15 cellular contexts compared by ENCODE assay signal in the genomic region with DNA sequence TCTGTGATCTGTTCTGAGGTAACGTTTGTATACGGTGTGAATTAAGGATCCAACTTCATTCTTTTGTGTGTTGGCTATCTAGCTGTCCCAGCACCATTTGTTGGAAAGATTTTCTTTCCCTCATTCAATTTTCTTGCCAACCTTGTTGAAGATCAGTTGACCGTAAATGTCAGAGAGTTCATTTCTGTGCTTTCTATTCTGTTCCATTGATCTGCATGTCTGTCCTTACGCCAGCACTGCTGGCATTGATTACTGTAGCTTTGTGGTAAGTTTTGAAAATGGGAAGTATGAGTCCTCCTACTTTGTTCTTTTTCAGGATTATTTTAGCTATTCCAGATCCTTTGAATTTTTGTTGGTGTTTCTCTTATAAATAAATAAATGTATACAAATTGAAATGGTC.
DNase-seq lines count a peak whose midpoint lies in the region; ATAC-seq, FAIRE-seq and TF ChIP-seq lines count a peak whose summit lies in the region.
"Had no signal": no experiment of that assay in that cellular context is flagged by ENCODE, and none has a peak within 500 bp of the region (broad histone marks: within the 10 kb centered on the region; RNA-seq: fewer than 3 reads in every experiment).

No MANE protein-coding gene starts in this region.

- H3K36me3 Mint-ChIP-seq in MCF 10A (ENCODE audit: insufficient read depth, unreplicated experiment) = peaks cover 51% of the 10 kb centered on the region

- CTCF ChIA-PET in MCF 10A (lab: Yijun Ruan, JAX) = interaction anchor here (1.0 kb wide), 1 partner anchor 9 kb away, joined by 3 read pairs; no protein-coding TSS in a partner anchor

- BruUV-seq in MCF 10A (replicated peaks; lab: Mats Ljungman, UMichigan) = no TSS peak

- intact Hi-C loops in MCF 10A (cut with micrococcal nuclease) = no loop called here

- H3K4me1 Mint-ChIP-seq in MCF 10A (ENCODE audit: insufficient read depth, unreplicated experiment) = no peaks in the 10 kb centered on the region

- no peak overlapping the region for H3K27ac Mint-ChIP-seq in MCF 10A (ENCODE audit: low read depth, unreplicated experiment)
- H3K27ac Mint-ChIP-seq: HFFc6 had no signal

- H3K36me3 ChIP-seq in BE2C = no peaks in the 10 kb centered on the region

- H3K4me3 ChIP-seq in AG10803 (ENCODE audit: low read length) = no peak overlapping the region
- no peak overlapping the region for H3K4me3 ChIP-seq in BE2C (ENCODE audit: low read depth, low read length)
- H3K4me3 ChIP-seq: K562 had no signal

- H3K27me3 Mint-ChIP-seq in MCF 10A (ENCODE audit: insufficient read depth, unreplicated experiment) = peaks cover 12% of the 10 kb centered on the region
- H3K27me3 Mint-ChIP-seq: CD4-positive, alpha-beta memory T cell had no signal

- no peak for TF ChIP-seq CTCF in AG10803 (conservative IDR thresholded peaks at IDR 0.05; ENCODE audit: low read length)
- TF ChIP-seq CTCF in D721Med (IDR thresholded peaks at IDR 0.05; ENCODE audit: insufficient read depth, missing control alignments) = no peak
- TF ChIP-seq CTCF in MCF 10A (IDR thresholded peaks at IDR 0.05; ENCODE audit: unreplicated experiment) = no peak
- no peak for TF ChIP-seq CTCF in BE2C (IDR thresholded peaks at IDR 0.05; ENCODE audit: low read depth, low read length)

- no peak for ATAC-seq in GM18870 (IDR thresholded peaks at IDR 0.05; ENCODE audit: unreplicated experiment)
- ATAC-seq: K562 had no signal

- no peaks in the 10 kb centered on the region for H3K9me3 Mint-ChIP-seq in MCF 10A (ENCODE audit: unreplicated experiment)
- H3K9me3 Mint-ChIP-seq: CD4-positive, alpha-beta memory T cell; HFFc6 had no signal

- FAIRE-seq in D721Med (lab: Jason Lieb, UNC) = peak; percentile 77
- FAIRE-seq: K562 had no signal

- no peak overlapping the region for H3K4me3 Mint-ChIP-seq in MCF 10A (ENCODE audit: unreplicated experiment)
- H3K4me3 Mint-ChIP-seq: CD4-positive, alpha-beta memory T cell; HFFc6 had no signal

- DNase-seq in AG10803 (ENCODE audit: low read depth) (peak; percentile 20), D721Med (ENCODE audit: insufficient read length, low spot score) (no peak), astrocyte of the hippocampus (ENCODE audit: low read depth, low spot score) (peak; percentile 34), fibroblast of peridontal ligament (ENCODE audit: extremely low read depth) (peak; percentile 41), HPDE6-E6E7 (ENCODE audit: extremely low spot score) (no peak), MCF 10A (ENCODE audit: unreplicated experiment) (no peak), BE2C (no peak)
- DNase-seq: CD4-positive, alpha-beta memory T cell; COR-L47; DND-41; GDM1; HCEC 1CT; HFFc6 had no signal

- POLR2A ChIA-PET in MCF 10A (lab: Yijun Ruan, JAX) = interaction anchor here (0.7 kb wide), 1 partner anchor 662 kb away, joined by 3 read pairs; no protein-coding TSS in a partner anchor

- no peaks in the 10 kb centered on the region for H3K9me3 ChIP-seq in BE2C

- no peaks in the 10 kb centered on the region for H3K4me1 ChIP-seq in BE2C

- no peaks in the 10 kb centered on the region for H3K27me3 ChIP-seq in BE2C

Comparison
In these comparisons a context has a peak if more than half of its experiments do, and no peak if none do; other contexts are left out.
1. DNase-seq: peak in AG10803 (single experiment), astrocyte of the hippocampus (single experiment) and fibroblast of peridontal ligament (single experiment); none in D721Med (single experiment), HPDE6-E6E7 (single experiment), MCF 10A (single experiment) and BE2C (single experiment).